ENCODE assay signal across 8 cellular contexts in genomic region chr5:32537437-32538029, GRCh38. TPM values are rescaled to one million over a fixed set of nuclear protein-coding genes. Genes with fewer than 3 reads are reported as not detected.
A peak's percentile ranks its signal among the peaks of the same experiment; 100 is the strongest.
DNase-seq lines count a peak whose midpoint lies in the region; ATAC-seq and TF ChIP-seq lines count a peak whose summit lies in the region.
"Not testable (repeated sequence)": the region's sequence is repeated elsewhere in the genome, so short reads cannot be mapped to it uniquely, and the experiment has no call there.

No MANE protein-coding gene starts in this region.

- ATAC-seq in GM19455 (IDR thresholded peaks at IDR 0.05; ENCODE audit: unreplicated experiment) (peak; percentile 28), HG02870 (IDR thresholded peaks at IDR 0.05; ENCODE audit: unreplicated experiment) (peak; percentile 27), foreskin keratinocyte (peak; percentile 95)
- peak; percentile 81 to 87 for ATAC-seq in activated naive CD4-positive, alpha-beta T cell treated with anti-CD3 and anti-CD28 coated beads, Interleukin-2, amount 50 U/mL, for 72 hours

- DNase-seq in EL = peak; percentile 80
- DNase-seq in RWPE1 (ENCODE audit: low spot score) = peak; percentile 55
- peak in 1 of 2 donors; percentile 9 for DNase-seq in activated naive CD4-positive, alpha-beta T cell treated with anti-CD3 and anti-CD28 coated beads, Interleukin-2, amount 50 U/mL, for 72 hours (ENCODE audit: low spot score in 2 of 2)
- peak; percentile 53 to 70 for DNase-seq in foreskin keratinocyte
- peak; percentile 35 for DNase-seq in stromal cell of bone marrow (ENCODE audit: low read depth)

- CTCF ChIA-PET in RWPE1 (lab: Yijun Ruan, JAX) = not testable (repeated sequence)

- H3K27ac Mint-ChIP-seq in IgD-negative memory B cell = peak overlapping the region; percentile 67 to 85 (median 78)
- H3K27ac Mint-ChIP-seq in activated naive CD4-positive, alpha-beta T cell treated with anti-CD3 and anti-CD28 coated beads, Interleukin-2, amount 50 U/mL, for 72 hours = peak overlapping the region; percentile 85 to 86

- H3K4me1 ChIP-seq in foreskin keratinocyte = not testable (repeated sequence)

- peak overlapping the region; percentile 53 for H3K27ac ChIP-seq in RWPE1
- H3K27ac ChIP-seq in foreskin keratinocyte = not testable (repeated sequence)

- POLR2A ChIA-PET in RWPE1 (lab: Yijun Ruan, JAX; ENCODE audit: low non-redundant PET) = not testable (repeated sequence)

- not testable (repeated sequence) for TF ChIP-seq CTCF in RWPE1 (conservative IDR thresholded peaks at IDR 0.05; ENCODE audit: low read depth); foreskin keratinocyte (conservative IDR thresholded peaks at IDR 0.05)

- peak overlapping the region; percentile 27 to 91 (median 66) for H3K4me3 Mint-ChIP-seq in IgD-negative memory B cell

- not testable (repeated sequence) for H3K27me3 Mint-ChIP-seq in IgD-negative memory B cell

- H3K9me3 Mint-ChIP-seq in IgD-negative memory B cell; activated naive CD4-positive, alpha-beta T cell treated with anti-CD3 and anti-CD28 coated beads, Interleukin-2, amount 50 U/mL, for 72 hours: not testable (repeated sequence)

- not testable (repeated sequence) for H3K27me3 ChIP-seq in foreskin keratinocyte

- peaks cover 50 to 64% (median 59%) of the 10 kb centered on the region in 3 donors for H3K4me1 Mint-ChIP-seq in IgD-negative memory B cell

- not testable (repeated sequence) for H3K36me3 Mint-ChIP-seq in IgD-negative memory B cell
- peaks cover 3 to 41% of the 10 kb centered on the region in 2 donors for H3K36me3 Mint-ChIP-seq in activated naive CD4-positive, alpha-beta T cell treated with anti-CD3 and anti-CD28 coated beads, Interleukin-2, amount 50 U/mL, for 72 hours

RNA-seq across cellular contexts. Expression of gene SUB1, which starts 47.8 kb away (rescaled TPM):
- polyA plus RNA-seq in IgD-negative memory B cell (688 TPM), foreskin keratinocyte (397 and 446 TPM in 2 replicates)
- total RNA-seq in activated naive CD4-positive, alpha-beta T cell treated with anti-CD3 and anti-CD28 coated beads, Interleukin-2, amount 50 U/mL, for 72 hours = 100 to 1,000 TPM; 231 to 304 TPM
- 327 and 352 TPM in 2 replicates for total RNA-seq in foreskin keratinocyte

Comparison
In these comparisons a context has a peak if more than half of its experiments do, and no peak if none do; other contexts are left out.
1. ATAC-seq: peak in every context shown above with its lines; median percentile 95 in foreskin keratinocyte; 84 in activated naive CD4-positive, alpha-beta T cell treated with anti-CD3 and anti-CD28 coated beads, Interleukin-2, amount 50 U/mL, for 72 hours; 28 in GM19455; 27 in HG02870.